In genomic region chr16:30895592-30896202, GRCh38 we compare ENCODE assay signal across 8 cellular contexts. TPM values are rescaled to one million over a fixed set of nuclear protein-coding genes. Genes with fewer than 3 reads are reported as not detected.
DNase-seq lines count a peak whose midpoint lies in the region; ATAC-seq and TF ChIP-seq lines count a peak whose summit lies in the region.

No MANE protein-coding gene starts in this region.

- intact Hi-C loops in heart right ventricle (cut with DNase I), result loop anchor here in 4 of 10 donors (2.0 kb wide), 3 partner anchors 21 to 51 kb away; partner anchors contain the start of gene FBXL19 (in 1 of the 4)

- peak overlapping the region; percentile 93 for H2AFZ ChIP-seq in GM23248

- H3K79me2 ChIP-seq in GM23248 (ENCODE audit: insufficient read depth), result peaks cover 30% of the 10 kb centered on the region

- H3K9me3 Mint-ChIP-seq in activated CD8-positive, alpha-beta T cell treated with anti-CD3 and anti-CD28 coated beads, Interleukin-2, amount 10 ng/mL, durations not matched to agents 7 days and 5 days (ENCODE audit: insufficient read depth), result no peaks in the 10 kb centered on the region

- H3K9me3 ChIP-seq in GM23248 (ENCODE audit: low read depth), result no peaks in the 10 kb centered on the region
- no peaks in the 10 kb centered on the region for H3K9me3 ChIP-seq in heart right ventricle

- H3K4me3 ChIP-seq in GM23248, result peak overlapping the region; percentile 92
- peak overlapping the region in 9 of 10 donors; percentile 46 to 74 (median 61) for H3K4me3 ChIP-seq in heart right ventricle
- peak overlapping the region; percentile 57 for H3K4me3 ChIP-seq in skeletal muscle cell (ENCODE audit: low read depth, low read length)

- peaks cover 53% of the 10 kb centered on the region for H3K4me1 Mint-ChIP-seq in activated CD8-positive, alpha-beta T cell treated with anti-CD3 and anti-CD28 coated beads, Interleukin-2, amount 10 ng/mL, durations not matched to agents 7 days and 5 days (ENCODE audit: low read depth)

- H4K20me1 ChIP-seq in GM23248 (ENCODE audit: insufficient read depth), result no peaks in the 10 kb centered on the region

- CTCF ChIA-PET in activated CD8-positive, alpha-beta T cell treated with anti-CD3 and anti-CD28 coated beads, Interleukin-2, amount 10 ng/mL, durations not matched to agents 7 days and 5 days (lab: Charles Lee), result interaction anchor here (1.6 kb wide), 1 partner anchor 51 kb away, joined by 5 read pairs; no protein-coding TSS in a partner anchor

- H3K9ac ChIP-seq in GM23248, result peak overlapping the region; percentile 91

- H3K36me3 ChIP-seq in GM23248 (ENCODE audit: low read depth) (peaks cover 5% of the 10 kb centered on the region; the same call in 1 of the 2 replicates), heart right ventricle (peaks cover 0 to 20% (median 8%) of the 10 kb centered on the region in 9 donors)

- POLR2A ChIA-PET in activated CD8-positive, alpha-beta T cell treated with anti-CD3 and anti-CD28 coated beads, Interleukin-2, amount 10 ng/mL, durations not matched to agents 7 days and 5 days (lab: Charles Lee), result interaction anchor here (0.5 to 0.6 kb wide), 2 partner anchors 246 to 513 kb away, joined by 3 read pairs; no protein-coding TSS in a partner anchor

- no peaks in the 10 kb centered on the region for H3K9me2 ChIP-seq in GM23248 (ENCODE audit: insufficient read depth)

- peak overlapping the region; percentile 95 for H3K4me2 ChIP-seq in GM23248 (ENCODE audit: unreplicated experiment)

- peaks cover 7% of the 10 kb centered on the region for H3K36me3 Mint-ChIP-seq in activated CD8-positive, alpha-beta T cell treated with anti-CD3 and anti-CD28 coated beads, Interleukin-2, amount 10 ng/mL, durations not matched to agents 7 days and 5 days (ENCODE audit: low read depth)

- 80 to 83% methylated on average over 26 to 27 of the region's 27 CpGs for WGBS in GM23248 (ENCODE audit: low coverage in 1 of 2, low lambda C conversion rate in 2 of 2, missing lambda C conversion rate in 2 of 2), 2 experiments
- 63 to 66% methylated on average over 27 of the region's 27 CpGs for WGBS in heart right ventricle, 2 donors

- H3K27me3 ChIP-seq in GM23248 (replicated peaks; ENCODE audit: insufficient read depth) (no peaks in the 10 kb centered on the region), heart right ventricle (no peaks in the 10 kb centered on the region)

- H3K27me3 Mint-ChIP-seq in activated CD8-positive, alpha-beta T cell treated with anti-CD3 and anti-CD28 coated beads, Interleukin-2, amount 10 ng/mL, durations not matched to agents 7 days and 5 days (ENCODE audit: low read depth), result no peaks in the 10 kb centered on the region

- no peak for ATAC-seq in activated CD8-positive, alpha-beta T cell treated with anti-CD3 and anti-CD28 coated beads, Interleukin-2, amount 10 ng/mL, durations not matched to agents 7 days and 5 days
- ATAC-seq in heart right ventricle (peak in 5 of 8 donors; percentile 0 to 19 (median 0)), HG02798 (IDR thresholded peaks at IDR 0.05; ENCODE audit: poor library complexity, unreplicated experiment) (no peak), HG02588 (IDR thresholded peaks at IDR 0.05; ENCODE audit: unreplicated experiment) (no peak)

- peaks cover 26% of the 10 kb centered on the region for H3K4me1 ChIP-seq in GM23248 (ENCODE audit: insufficient read depth)
- peaks cover 13 to 51% (median 36%) of the 10 kb centered on the region in 9 donors for H3K4me1 ChIP-seq in heart right ventricle

- in situ Hi-C loops in GM23248 (cut with MboI), result no loop called here

- peaks cover 20% of the 10 kb centered on the region for H3F3A ChIP-seq in GM23248 (ENCODE audit: insufficient read depth)

- TF ChIP-seq CTCF in heart right ventricle (IDR thresholded peaks at IDR 0.05), result no peak

- H3K4me3 Mint-ChIP-seq in activated CD8-positive, alpha-beta T cell treated with anti-CD3 and anti-CD28 coated beads, Interleukin-2, amount 10 ng/mL, durations not matched to agents 7 days and 5 days, result no peak overlapping the region

- H3K27ac Mint-ChIP-seq in activated CD8-positive, alpha-beta T cell treated with anti-CD3 and anti-CD28 coated beads, Interleukin-2, amount 10 ng/mL, durations not matched to agents 7 days and 5 days, result peak overlapping the region; percentile 27

- DNase-seq in GM23248 (no peak), heart right ventricle (no peak), skeletal muscle cell (ENCODE audit: low read depth) (no peak), midbrain (lab: John Stamatoyannopoulos, UW) (no peak)
- no peak for DNase-seq in activated CD8-positive, alpha-beta T cell treated with anti-CD3 and anti-CD28 coated beads, Interleukin-2, amount 10 ng/mL, durations not matched to agents 7 days and 5 days
- DNase-seq in activated CD4-positive, alpha-beta T cell treated with anti-CD3 and anti-CD28 coated beads, Interleukin-2, amount 50 U/mL, for 48 hours, result no peak

- H3K27ac ChIP-seq in GM23248 (peak overlapping the region; percentile 96), heart right ventricle (peak overlapping the region; percentile 92 to 100 (median 98))

RNA-seq across cellular contexts. Expression of gene CTF1, which starts 0.7 kb away (rescaled TPM):
- 4.4 and 4.8 TPM in 2 replicates for total RNA-seq in GM23248 (2014; rRNA removed; shearing (Covaris generic))
- polyA plus RNA-seq in GM23248 (2016; fragmentation: Nextera tagmentation; extraction: Ambion mirVana) (2.0 and 2.1 TPM in 2 replicates), heart right ventricle (10 to 100 TPM in 1 of 2 donors, 1 to 10 TPM in 1; 6.5 to 10.4 TPM)
- under 1 TPM; 0.23 to 0.34 TPM for total RNA-seq in activated CD8-positive, alpha-beta T cell treated with anti-CD3 and anti-CD28 coated beads, Interleukin-2, amount 10 ng/mL, durations not matched to agents 7 days and 5 days
- 10 to 100 TPM in 9 of 10 donors, 1 to 10 TPM in 1; 8.6 to 28.2 (median 19.9) TPM for total RNA-seq in heart right ventricle

RNA-seq across cellular contexts. Expression of gene BCL7C, which starts 1.8 kb away (rescaled TPM):
- total RNA-seq in GM23248 (2014; rRNA removed; shearing (Covaris generic)), result 42.5 and 77.1 TPM in 2 replicates
- polyA plus RNA-seq in GM23248 (2016; fragmentation: Nextera tagmentation; extraction: Ambion mirVana), result 62.5 and 68.1 TPM in 2 replicates
- total RNA-seq in activated CD8-positive, alpha-beta T cell treated with anti-CD3 and anti-CD28 coated beads, Interleukin-2, amount 10 ng/mL, durations not matched to agents 7 days and 5 days, result 10 to 100 TPM; 30.3 to 34.5 TPM
- 10 to 100 TPM; 24.2 to 31.3 (median 27.0) TPM for total RNA-seq in heart right ventricle
- polyA plus RNA-seq in heart right ventricle, result 10 to 100 TPM; 30.5 to 68.8 TPM

RNA-seq across cellular contexts. Expression of gene FBXL19, which starts 27.7 kb away (rescaled TPM):
- total RNA-seq in GM23248 (2014; rRNA removed; shearing (Covaris generic)), result 18.2 and 23.0 TPM in 2 replicates
- polyA plus RNA-seq in GM23248 (2016; fragmentation: Nextera tagmentation; extraction: Ambion mirVana), result 0.39 and 0.64 TPM in 2 replicates
- 10 to 100 TPM; 22.7 to 23.1 TPM for total RNA-seq in activated CD8-positive, alpha-beta T cell treated with anti-CD3 and anti-CD28 coated beads, Interleukin-2, amount 10 ng/mL, durations not matched to agents 7 days and 5 days
- 1 to 10 TPM; 4.1 to 8.7 (median 5.8) TPM for total RNA-seq in heart right ventricle
- 10 to 100 TPM in 1 of 2 donors, 1 to 10 TPM in 1; 5.4 to 14.1 TPM for polyA plus RNA-seq in heart right ventricle

RNA-seq across cellular contexts. Expression of gene ORAI3, which starts 53.2 kb away (rescaled TPM):
- total RNA-seq in GM23248 (2014; rRNA removed; shearing (Covaris generic)), result 36.1 and 39.7 TPM in 2 replicates
- polyA plus RNA-seq in GM23248 (2016; fragmentation: Nextera tagmentation; extraction: Ambion mirVana), result 30.9 and 31.6 TPM in 2 replicates
- total RNA-seq in activated CD8-positive, alpha-beta T cell treated with anti-CD3 and anti-CD28 coated beads, Interleukin-2, amount 10 ng/mL, durations not matched to agents 7 days and 5 days, result 10 to 100 TPM; 21.4 to 23.1 TPM
- total RNA-seq in heart right ventricle, result 10 to 100 TPM in 8 of 10 donors, 1 to 10 TPM in 2; 7.8 to 19.8 (median 11.4) TPM
- polyA plus RNA-seq in heart right ventricle, result 10 to 100 TPM; 10.1 to 15.4 TPM

Comparison
In these comparisons a context has a peak if more than half of its experiments do, and no peak if none do; other contexts are left out.
1. ATAC-seq: peak in heart right ventricle (5 of 8); none in activated CD8-positive, alpha-beta T cell treated with anti-CD3 and anti-CD28 coated beads, Interleukin-2, amount 10 ng/mL, durations not matched to agents 7 days and 5 days (single experiment), HG02798 (single experiment) and HG02588 (single experiment).
2. Peak in every context shown above with its lines, with median percentiles within 50 percentile points of each other: H3K4me3 ChIP-seq.